19 cellular contexts compared by ENCODE assay signal in genomic region chr11:118027694-118028093, GRCh38.
DNase-seq lines count a peak whose midpoint lies in the region; ATAC-seq and TF ChIP-seq lines count a peak whose summit lies in the region.
"Had no signal": no experiment of that assay in that cellular context is flagged by ENCODE, and none has a peak within 500 bp of the region (broad histone marks: within the 10 kb centered on the region; RNA-seq: fewer than 3 reads in every experiment).

No MANE protein-coding gene starts in this region.

- H3K9me2 ChIP-seq in Loucy (replicated peaks; ENCODE audit: low read depth, low read length) (no peaks in the 10 kb centered on the region), MM.1S (replicated peaks; ENCODE audit: insufficient read depth, low read length) (no peaks in the 10 kb centered on the region)

- H3K4me2 ChIP-seq in Loucy (ENCODE audit: low read depth, low read length, poor library complexity, severe bottlenecking) (no peak overlapping the region), MM.1S (ENCODE audit: low read depth, low read length) (no peak overlapping the region)

- intact Hi-C loops in dendritic cell treated with granulocyte-macrophage colony-stimulating factor and Interleukin-4, amounts not matched to agents 40 ng/mL and 50 ng/mL, for 4 days (cut with micrococcal nuclease): no loop called here

- H3K9me3 Mint-ChIP-seq in dendritic cell treated with granulocyte-macrophage colony-stimulating factor and Interleukin-4, amounts not matched to agents 40 ng/mL and 50 ng/mL, for 4 days: no peaks in the 10 kb centered on the region

- H3K36me3 Mint-ChIP-seq in dendritic cell treated with granulocyte-macrophage colony-stimulating factor and Interleukin-4, amounts not matched to agents 40 ng/mL and 50 ng/mL, for 4 days (ENCODE audit: low read depth): no peaks in the 10 kb centered on the region

- no peak for DNase-seq in stimulated activated CD4-positive, alpha-beta T cell treated with anti-CD3 and anti-CD28 coated beads, Interleukin-12 subunit alpha, Interleukin-12 subunit beta, amount 100 ng/mL, for 4 hours
- DNase-seq in NCI-H748 treated with DMSO at 0.1 percent for 48 hours (lab: John Stamatoyannopoulos, UW) (no peak), MM.1S (no peak)
- DNase-seq: Calu3, DMS79 treated with DMSO at 0.1 percent for 48 hours, GOT3, KBM-7, MG63, NCI-H1694, NCI-H2029 treated with DMSO at 0.1 percent for 48 hours, NCI-H446 treated with DMSO at 0.1 percent for 48 hours, NCI-H526, Peyer's patch, SHP77 treated with DMSO at 0.1 percent for 48 hours had no signal

- H3K36me3 ChIP-seq in Loucy (ENCODE audit: insufficient read depth, low read length) (no peaks in the 10 kb centered on the region), MM.1S (replicated peaks; ENCODE audit: insufficient read depth, low read length) (no peaks in the 10 kb centered on the region)
- H3K36me3 ChIP-seq: MG63, Peyer's patch had no signal

- no peak overlapping the region for H3K4me3 Mint-ChIP-seq in dendritic cell treated with granulocyte-macrophage colony-stimulating factor and Interleukin-4, amounts not matched to agents 40 ng/mL and 50 ng/mL, for 4 days

- TF ChIP-seq CTCF in GM12872 (IDR thresholded peaks at IDR 0.05; ENCODE audit: insufficient read depth, low read depth, low read length) (0 out of 3 replicates have a peak, but pooled peaks have one; percentile 13), Loucy (conservative IDR thresholded peaks at IDR 0.05; ENCODE audit: low read length) (peak; percentile 31; the same call in 1 of the 2 replicates), MM.1S (IDR thresholded peaks at IDR 0.05; ENCODE audit: low read length) (no peak)

- no peaks in the 10 kb centered on the region for H3F3A ChIP-seq in Loucy (ENCODE audit: low read depth)
- H3F3A ChIP-seq in MM.1S (ENCODE audit: insufficient read depth, low read length): no peaks in the 10 kb centered on the region

- H4K20me1 ChIP-seq in Loucy (ENCODE audit: insufficient read depth, low read length, poor library complexity, severe bottlenecking) (no peaks in the 10 kb centered on the region), MM.1S (ENCODE audit: insufficient read depth, low read length) (no peaks in the 10 kb centered on the region)

- H3K79me2 ChIP-seq in Loucy (ENCODE audit: insufficient read depth, low read length): no peaks in the 10 kb centered on the region
- H3K79me2 ChIP-seq in MM.1S (ENCODE audit: low read length): no peaks in the 10 kb centered on the region

- H3K27ac Mint-ChIP-seq in dendritic cell treated with granulocyte-macrophage colony-stimulating factor and Interleukin-4, amounts not matched to agents 40 ng/mL and 50 ng/mL, for 4 days: peak overlapping the region; percentile 63

- H3K4me1 Mint-ChIP-seq in dendritic cell treated with granulocyte-macrophage colony-stimulating factor and Interleukin-4, amounts not matched to agents 40 ng/mL and 50 ng/mL, for 4 days (ENCODE audit: low read depth): peaks cover 36% of the 10 kb centered on the region

- H3K4me3 ChIP-seq in Loucy (ENCODE audit: low read length, poor library complexity, severe bottlenecking) (no peak overlapping the region), MM.1S (ENCODE audit: low read length) (no peak overlapping the region)
- H3K4me3 ChIP-seq: MG63, Peyer's patch had no signal

- H3K27me3 ChIP-seq in Loucy (ENCODE audit: insufficient read depth, low read length, poor library complexity, severe bottlenecking): no peaks in the 10 kb centered on the region
- peaks cover 4% of the 10 kb centered on the region; the same call in 1 of the 2 replicates for H3K27me3 ChIP-seq in MM.1S (replicated peaks; ENCODE audit: insufficient read depth, low read length)
- H3K27me3 ChIP-seq: Peyer's patch had no signal

- no peak overlapping the region for H3K27ac ChIP-seq in MM.1S (ENCODE audit: low read length)
- H3K27ac ChIP-seq: Peyer's patch had no signal

- H3K27me3 Mint-ChIP-seq in dendritic cell treated with granulocyte-macrophage colony-stimulating factor and Interleukin-4, amounts not matched to agents 40 ng/mL and 50 ng/mL, for 4 days: no peaks in the 10 kb centered on the region

- no peak overlapping the region for H3K9ac ChIP-seq in Loucy (ENCODE audit: low read depth, low read length, poor library complexity, severe bottlenecking)
- no peak overlapping the region for H3K9ac ChIP-seq in MM.1S (ENCODE audit: low read length)

- no peak overlapping the region for H2AFZ ChIP-seq in Loucy (ENCODE audit: low read length)
- no peak overlapping the region for H2AFZ ChIP-seq in MM.1S (ENCODE audit: low read length)

- no peaks in the 10 kb centered on the region for H3K9me3 ChIP-seq in Loucy (ENCODE audit: insufficient read depth, low read depth, low read length)
- no peaks in the 10 kb centered on the region for H3K9me3 ChIP-seq in MM.1S (replicated peaks; ENCODE audit: insufficient read depth, low read length)
- H3K9me3 ChIP-seq: MG63, Peyer's patch had no signal

- no peak for ATAC-seq in HG02642 (IDR thresholded peaks at IDR 0.05; ENCODE audit: poor library complexity, unreplicated experiment)
- ATAC-seq: HCT116 had no signal

- H3K4me1 ChIP-seq in Loucy (ENCODE audit: insufficient read depth, low read length, poor library complexity, severe bottlenecking) (no peaks in the 10 kb centered on the region), MM.1S (ENCODE audit: low read length) (no peaks in the 10 kb centered on the region)
- H3K4me1 ChIP-seq: Peyer's patch had no signal
